In genomic region chr14:82238649-82239048, GRCh38 we compare ENCODE assay signal across 26 cellular contexts.
"Had no signal": no experiment of that assay in that cellular context is flagged by ENCODE, and none has a peak within 500 bp of the region (broad histone marks: within the 10 kb centered on the region; RNA-seq: fewer than 3 reads in every experiment).

No MANE protein-coding gene starts in this region.

- H2AFZ ChIP-seq: parathyroid adenoma had no signal

- H3K79me2 ChIP-seq: parathyroid adenoma had no signal

- H3K4me1 ChIP-seq: neural progenitor cell, parathyroid adenoma, psoas muscle, stomach, tibial nerve, upper lobe of left lung, vagina had no signal

- H3K27ac ChIP-seq: neural progenitor cell, ovary, parathyroid adenoma, psoas muscle, skin epidermis, stomach, thoracic aorta, tibial nerve, upper lobe of left lung, vagina had no signal

- FAIRE-seq: urothelium cell line had no signal

- H3K9me3 ChIP-seq: ovary, psoas muscle, stomach, thoracic aorta, thyroid gland, tibial nerve, upper lobe of left lung, vagina had no signal

- H3K36me3 ChIP-seq: neural progenitor cell, ovary, stomach, thoracic aorta, thyroid gland, tibial nerve, upper lobe of left lung, vagina had no signal

- ATAC-seq: naive thymus-derived CD4-positive, alpha-beta T cell; natural killer cell; psoas muscle; sciatic nerve; stimulated activated effector memory CD8-positive, alpha-beta T cell treated with anti-CD3 and anti-CD28 coated beads, Interleukin-12 subunit alpha, Interleukin-12 subunit beta, amount 100 ng/mL, for 72 hours; stimulated activated naive B cell treated with anti-CD40 and anti-IgM and Interleukin-4, amounts not matched to agents 10 μg/mL and 1 μg/mL and 100 μg/mL, for 72 hours had no signal

- H3K27me3 ChIP-seq: neural progenitor cell, ovary, stomach, thyroid gland, tibial nerve, upper lobe of left lung, vagina had no signal

- H3K4me2 ChIP-seq: neural progenitor cell had no signal

- H3K9ac ChIP-seq: neural progenitor cell, parathyroid adenoma had no signal

- DNase-seq: naive thymus-derived CD4-positive, alpha-beta T cell; natural killer cell; occipital lobe; posterior cingulate gyrus; psoas muscle; right cardiac atrium; stimulated activated CD4-positive, alpha-beta T cell treated with anti-CD3 and anti-CD28 coated beads, Interleukin-15, amount 100 ng/mL, for 24 hours; stimulated activated CD4-positive, alpha-beta T cell treated with anti-CD3 and anti-CD28 coated beads, Interleukin-2, amount 100 ng/mL, for 24 hours; stimulated activated CD4-positive, alpha-beta T cell treated with anti-CD3 and anti-CD28 coated beads, Interleukin-2, amount 100 ng/mL, for 48 hours; stimulated activated CD4-positive, alpha-beta T cell treated with anti-CD3 and anti-CD28 coated beads, Interleukin-4, amount 100 ng/mL, for 24 hours; stimulated activated naive B cell treated with anti-CD40 and anti-IgM and Interleukin-4, amounts not matched to agents 10 μg/mL and 1 μg/mL and 100 μg/mL, for 72 hours; stimulated activated naive CD4-positive, alpha-beta T cell treated with Interleukin-2 at 50 U/mL for 16 hours; stomach; thyroid gland; trophoblast cell; upper lobe of left lung had no signal

- H3K4me3 ChIP-seq: neural progenitor cell, ovary, psoas muscle, skin epidermis, stomach, thoracic aorta, thyroid gland, tibial nerve, upper lobe of left lung, vagina had no signal
